Comparison of ENCODE assay signal across 28 cellular contexts in the genomic region with DNA sequence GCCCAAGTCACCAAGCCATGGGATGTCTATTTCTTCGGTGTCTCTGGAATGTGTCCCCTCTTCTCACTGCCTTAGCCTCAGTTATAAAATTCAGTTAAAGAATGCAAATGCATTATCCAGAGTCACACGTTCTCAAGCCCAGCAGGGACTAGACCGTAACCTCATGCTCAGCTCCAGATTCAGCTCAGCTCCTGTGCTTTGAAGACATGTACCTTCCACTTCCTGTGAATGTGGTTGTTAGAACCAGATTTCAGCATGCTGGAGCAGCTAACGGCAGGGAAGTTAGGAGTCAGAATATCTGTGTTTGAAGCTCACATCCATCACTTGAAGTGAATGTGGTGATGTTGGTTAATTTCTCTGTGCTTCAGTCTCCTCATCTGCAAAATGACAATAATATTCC.
"Had no signal": no experiment of that assay in that cellular context is flagged by ENCODE, and none has a peak within 500 bp of the region (broad histone marks: within the 10 kb centered on the region; RNA-seq: fewer than 3 reads in every experiment).

No MANE protein-coding gene starts in this region.

- H3K4me3 ChIP-seq: SJSA1 had no signal

- H3K4me1 ChIP-seq: SJSA1 had no signal

- H3K9me3 ChIP-seq: SJSA1, SK-N-SH had no signal

- H3K9me3 Mint-ChIP-seq: activated CD4-positive, alpha-beta memory T cell treated with anti-CD3 and anti-CD28 coated beads for 36 hours; activated CD4-positive, alpha-beta T cell treated with anti-CD3 and anti-CD28 coated beads, Interleukin-2, amount 10 ng/mL, durations not matched to agents 7 days and 5 days; activated T-cell treated with anti-CD3 and anti-CD28 coated beads, Interleukin-2, amount 50 U/mL, for 4 hours; activated T-helper 1 cell treated with anti-CD3 and anti-CD28 coated beads, Interleukin-12 subunit alpha, Interleukin-12 subunit beta, Interleukin-2, Interleukin-4 antibody, amounts not matched to agents 30 ng/mL and 10 ng/mL and 1 ng/mL, durations not matched to agents 14 hours and 24 hours and 36 hours; T-helper 1 cell treated with Interleukin-12 subunit alpha and Interleukin-12 subunit beta and Interleukin-4 antibody, amounts not matched to agents 30 μg/mL and 1 μg/mL, for 36 hours; T-helper 2 cell treated with Interferon-gamma antibody and Interleukin-4, amounts not matched to agents 5 μg/mL and 100 μg/mL, for 36 hours had no signal

- H3K36me3 ChIP-seq: SJSA1 had no signal

- H3K27me3 Mint-ChIP-seq: activated CD4-positive, alpha-beta memory T cell treated with anti-CD3 and anti-CD28 coated beads for 36 hours; activated CD4-positive, alpha-beta T cell treated with anti-CD3 and anti-CD28 coated beads, Interleukin-2, amount 10 ng/mL, durations not matched to agents 7 days and 5 days had no signal

- H3K4me3 Mint-ChIP-seq: activated CD4-positive, alpha-beta memory T cell treated with anti-CD3 and anti-CD28 coated beads for 36 hours; activated CD4-positive, alpha-beta T cell treated with anti-CD3 and anti-CD28 coated beads, Interleukin-2, amount 10 ng/mL, durations not matched to agents 7 days and 5 days; activated T-cell treated with anti-CD3 and anti-CD28 coated beads, Interleukin-2, amount 50 U/mL, for 4 hours; activated T-helper 1 cell treated with anti-CD3 and anti-CD28 coated beads, Interleukin-12 subunit alpha, Interleukin-12 subunit beta, Interleukin-2, Interleukin-4 antibody, amounts not matched to agents 30 ng/mL and 10 ng/mL and 1 ng/mL, durations not matched to agents 14 hours and 24 hours and 36 hours; T-helper 1 cell treated with Interleukin-12 subunit alpha and Interleukin-12 subunit beta and Interleukin-4 antibody, amounts not matched to agents 30 μg/mL and 1 μg/mL, for 36 hours; T-helper 2 cell treated with Interferon-gamma antibody and Interleukin-4, amounts not matched to agents 5 μg/mL and 100 μg/mL, for 36 hours had no signal

- H3K27ac ChIP-seq: KMS-11, SJSA1 had no signal

- H3K27ac Mint-ChIP-seq: activated CD4-positive, alpha-beta memory T cell treated with anti-CD3 and anti-CD28 coated beads for 36 hours; activated CD4-positive, alpha-beta T cell treated with anti-CD3 and anti-CD28 coated beads, Interleukin-2, amount 10 ng/mL, durations not matched to agents 7 days and 5 days; activated T-helper 1 cell treated with anti-CD3 and anti-CD28 coated beads, Interleukin-12 subunit alpha, Interleukin-12 subunit beta, Interleukin-2, Interleukin-4 antibody, amounts not matched to agents 30 ng/mL and 10 ng/mL and 1 ng/mL, durations not matched to agents 14 hours and 24 hours and 36 hours; T-helper 1 cell treated with Interleukin-12 subunit alpha and Interleukin-12 subunit beta and Interleukin-4 antibody, amounts not matched to agents 30 μg/mL and 1 μg/mL, for 36 hours; T-helper 2 cell treated with Interferon-gamma antibody and Interleukin-4, amounts not matched to agents 5 μg/mL and 100 μg/mL, for 36 hours had no signal

- H3K27me3 ChIP-seq: SJSA1 had no signal

- DNase-seq: activated CD4-positive, alpha-beta memory T cell treated with anti-CD3 and anti-CD28 coated beads for 36 hours; activated CD4-positive, alpha-beta T cell treated with anti-CD3 and anti-CD28 coated beads, Interleukin-2, amount 10 ng/mL, durations not matched to agents 7 days and 5 days; activated CD8-positive, alpha-beta memory T cell treated with anti-CD3 and anti-CD28 coated beads, Interleukin-2, amount 50 U/mL, for 4 hours; activated gamma-delta T cell treated with Interleukin-2 at 50 U/mL for 16 hours; activated naive CD4-positive, alpha-beta T cell treated with anti-CD3 and anti-CD28 coated beads, Interleukin-2, amount 50 U/mL, for 16 hours; activated T-cell treated with anti-CD3 and anti-CD28 coated beads for 4 hours; activated T-cell treated with anti-CD3 and anti-CD28 coated beads, Interleukin-2, amount 50 U/mL, for 4 hours; amniotic stem cell; aorta; caudate nucleus; cerebellar nuclear complex; MM.1S; MV-4-11; NCI-H1092; NCI-H1436 treated with DMSO at 0.1 percent for 48 hours; NCI-H1694 treated with DMSO at 0.1 percent for 48 hours; NCI-H2029; NCI-H345; NCI-H524 treated with DMSO at 0.1 percent for 48 hours; RPMI8226; SHP77 treated with DMSO at 0.1 percent for 48 hours; SK-N-SH had no signal

- ATAC-seq: Panc1 had no signal
